16 cellular contexts compared by ENCODE assay signal in genomic region chr15:59222106-59222505, GRCh38. TPM values are rescaled to one million over a fixed set of nuclear protein-coding genes. Genes with fewer than 3 reads are reported as not detected.
A peak's percentile ranks its signal among the peaks of the same experiment; 100 is the strongest.
DNase-seq lines count a peak whose midpoint lies in the region; ATAC-seq and TF ChIP-seq lines count a peak whose summit lies in the region.
"Had no signal": no experiment of that assay in that cellular context is flagged by ENCODE, and none has a peak within 500 bp of the region (broad histone marks: within the 10 kb centered on the region; RNA-seq: fewer than 3 reads in every experiment).

No MANE protein-coding gene starts in this region.

- ATAC-seq in RWPE2 (ENCODE audit: low read depth) (peak; percentile 55; the same call in 2 of the 3 replicates), HG03135 (IDR thresholded peaks at IDR 0.05; ENCODE audit: unreplicated experiment) (no peak), GM21576 (IDR thresholded peaks at IDR 0.05; ENCODE audit: unreplicated experiment) (no peak), GM18517 (IDR thresholded peaks at IDR 0.05; ENCODE audit: unreplicated experiment) (no peak)
- ATAC-seq: left colon had no signal

- H3K9ac ChIP-seq in skeletal muscle satellite cell (ENCODE audit: low read depth, low read length) = peak overlapping the region; percentile 62

- H3K9me3 ChIP-seq in RWPE2 (ENCODE audit: severe bottlenecking) = no peaks in the 10 kb centered on the region
- H3K9me3 ChIP-seq in skeletal muscle satellite cell (replicated peaks; ENCODE audit: low read length) = no peaks in the 10 kb centered on the region
- H3K9me3 ChIP-seq: esophagus muscularis mucosa, ovary, transverse colon had no signal

- TF ChIP-seq CTCF in RWPE2 (IDR thresholded peaks at IDR 0.05; ENCODE audit: poor library complexity, severe bottlenecking) = no peak

- H3K27me3 ChIP-seq in RWPE2 (ENCODE audit: insufficient read depth, poor library complexity, severe bottlenecking) = no peaks in the 10 kb centered on the region
- H3K27me3 ChIP-seq in skeletal muscle satellite cell (ENCODE audit: control insufficient read depth, insufficient read depth, low read length) = no peaks in the 10 kb centered on the region
- H3K27me3 ChIP-seq: esophagus muscularis mucosa, ovary, transverse colon had no signal

- H3K36me3 ChIP-seq in RWPE2 (ENCODE audit: low read depth) = peaks cover 93% of the 10 kb centered on the region
- H3K36me3 ChIP-seq in skeletal muscle satellite cell (ENCODE audit: insufficient read depth, low read length) = peaks cover 61% of the 10 kb centered on the region
- H3K36me3 ChIP-seq: ovary had no signal

- peak overlapping the region; percentile 43 for H3K4me2 ChIP-seq in skeletal muscle satellite cell (ENCODE audit: low read length)

- no peak overlapping the region for H3K4me3 ChIP-seq in RWPE2 (ENCODE audit: severe bottlenecking)
- H3K4me3 ChIP-seq in skeletal muscle satellite cell (ENCODE audit: low read length) = no peak overlapping the region
- H3K4me3 ChIP-seq: esophagus muscularis mucosa, ovary, transverse colon had no signal

- peak; percentile 95 for DNase-seq in EH (ENCODE audit: low read depth)
- DNase-seq in RWPE2 (ENCODE audit: low spot score) = no peak
- peak; percentile 67 for DNase-seq in fibroblast of gingiva (ENCODE audit: low read depth)
- no peak for DNase-seq in NCI-H2029 treated with DMSO at 0.1 percent for 48 hours (lab: John Stamatoyannopoulos, UW)
- DNase-seq: activated CD8-positive, alpha-beta memory T cell treated with anti-CD3 and anti-CD28 coated beads, Interleukin-2, amount 50 U/mL, for 48 hours; DMS79; left colon; NCI-H146; ovary; T-helper 9 cell; transverse colon had no signal

- no peak overlapping the region for H3K27ac ChIP-seq in RWPE2 (ENCODE audit: poor library complexity, severe bottlenecking)
- H3K27ac ChIP-seq: esophagus muscularis mucosa, ovary had no signal

- H3K4me1 ChIP-seq in RWPE2 (ENCODE audit: insufficient read depth, poor library complexity, severe bottlenecking) = no peaks in the 10 kb centered on the region
- peaks cover 33% of the 10 kb centered on the region for H3K4me1 ChIP-seq in skeletal muscle satellite cell (ENCODE audit: control insufficient read depth, insufficient read depth, low read length)

RNA-seq across cellular contexts. Expression of gene LDHAL6B, which starts 15.5 kb away (rescaled TPM):
- total RNA-seq in skeletal muscle satellite cell (2012; rRNA removed) = not detected in 2 replicates
- total RNA-seq: esophagus muscularis mucosa, left colon, ovary, transverse colon had no signal

Comparison
In these comparisons a context has a peak if more than half of its experiments do, and no peak if none do; other contexts are left out.
1. DNase-seq: peak in EH (single experiment) and fibroblast of gingiva (single experiment); none in RWPE2 (single experiment) and NCI-H2029 treated with DMSO at 0.1 percent for 48 hours (single experiment).